Comparison of ENCODE assay signal across 2 cellular contexts in genomic region chr10:97017474-97017903, GRCh38.
TF ChIP-seq lines count a peak whose summit lies in the region.

No MANE protein-coding gene starts in this region.

TF ChIP-seq in GM12878, 131 proteins besides CTCF, POLR2A, EP300 and RAD21 (continued from another document):
- TF ChIP-seq SIX5 (IDR thresholded peaks at IDR 0.05; ENCODE audit: low read depth, low read length, severe bottlenecking) = no peak
- no peak for TF ChIP-seq ATF7 (IDR thresholded peaks at IDR 0.05; ENCODE audit: low read depth)
- TF ChIP-seq SIN3A (IDR thresholded peaks at IDR 0.05; ENCODE audit: low read depth, low read length) = no peak
- TF ChIP-seq NR2C1 (IDR thresholded peaks at IDR 0.05) = no peak
- no peak for TF ChIP-seq PAX5 (IDR thresholded peaks at IDR 0.05; ENCODE audit: borderline replicate concordance, low read depth, low read length)
- TF ChIP-seq KLF5 (IDR thresholded peaks at IDR 0.05; ENCODE audit: partially characterized antibody) = no peak

TF ChIP-seq in SK-N-SH treated with all-trans-retinoic acid at 6 μM for 48 hours, 23 proteins besides CTCF, POLR2A, EP300 and RAD21:
- no peak for TF ChIP-seq CSRNP3 (CRISPR knock-in tag; IDR thresholded peaks at IDR 0.05)
- no peak for TF ChIP-seq TCF4 (CRISPR knock-in tag; IDR thresholded peaks at IDR 0.05; ENCODE audit: borderline replicate concordance)
- no peak for TF ChIP-seq TOX (CRISPR knock-in tag; IDR thresholded peaks at IDR 0.05; ENCODE audit: borderline replicate concordance)
- no peak for TF ChIP-seq OSR1 (CRISPR knock-in tag; IDR thresholded peaks at IDR 0.05)
- TF ChIP-seq CREB5 (CRISPR knock-in tag; IDR thresholded peaks at IDR 0.05; ENCODE audit: low read depth) = no peak
- TF ChIP-seq SNAI2 (CRISPR knock-in tag; IDR thresholded peaks at IDR 0.05) = no peak
